Comparison of ENCODE assay signal across 8 cellular contexts in genomic region chr14:21476925-21477681, GRCh38. TPM values are rescaled to one million over a fixed set of nuclear protein-coding genes. Genes with fewer than 3 reads are reported as not detected.
DNase-seq lines count a peak whose midpoint lies in the region; ATAC-seq and TF ChIP-seq lines count a peak whose summit lies in the region.

RAB2B (minus strand) TSS chr14:21476959; CDS start chr14:21476872, 87 bp downstream.
TOX4 (plus strand) TSS chr14:21477195; CDS start chr14:21477279, 84 bp downstream.

- H3K4me1 ChIP-seq in PC-3 (ENCODE audit: insufficient read depth, low read length) = peaks cover 13% of the 10 kb centered on the region
- peaks cover 4 to 30% of the 10 kb centered on the region in 2 donors for H3K4me1 ChIP-seq in muscle layer of duodenum (ENCODE audit: control insufficient read depth in 1 of 2, insufficient read depth in 2 of 2, low read length in 2 of 2)

- H3K79me2 ChIP-seq in PC-3 (ENCODE audit: low read length) = peaks cover 51% of the 10 kb centered on the region

- H3K9me3 Mint-ChIP-seq in activated T-cell treated with anti-CD3 and anti-CD28 coated beads, Interleukin-2, amount 50 U/mL, for 4 hours = no peaks in the 10 kb centered on the region

- peaks cover 5% of the 10 kb centered on the region; the same call in 1 of the 2 replicates for H3K36me3 ChIP-seq in PC-3 (ENCODE audit: low read depth, low read length)
- peaks cover 3 to 24% of the 10 kb centered on the region in 2 donors for H3K36me3 ChIP-seq in muscle layer of duodenum (ENCODE audit: control insufficient read depth in 1 of 2, insufficient read depth in 2 of 2, low read length in 2 of 2)

- H3K27ac ChIP-seq in PC-3 (ENCODE audit: low read length) (peak within 1 kb of the TSS; percentile 61), muscle layer of duodenum (ENCODE audit: low read length) (peak within 1 kb of the TSS; percentile 96)

- peaks cover 18% of the 10 kb centered on the region for H3K36me3 Mint-ChIP-seq in activated T-cell treated with anti-CD3 and anti-CD28 coated beads, Interleukin-2, amount 50 U/mL, for 4 hours (ENCODE audit: insufficient read depth)

- peak; percentile 94 for TF ChIP-seq CTCF in PC-3 (conservative IDR thresholded peaks at IDR 0.05; ENCODE audit: low read depth, low read length)

- no peaks in the 10 kb centered on the region for H3K27me3 ChIP-seq in PC-3 (ENCODE audit: low read length)
- no peaks in the 10 kb centered on the region for H3K27me3 ChIP-seq in muscle layer of duodenum (ENCODE audit: low read depth, low read length)

- H3K27me3 Mint-ChIP-seq in activated T-cell treated with anti-CD3 and anti-CD28 coated beads, Interleukin-2, amount 50 U/mL, for 4 hours (ENCODE audit: low read depth) = no peaks in the 10 kb centered on the region

- peak; percentile 12; the same call in 1 of the 2 replicates for TF ChIP-seq RAD21 in Ishikawa (IDR thresholded peaks at IDR 0.05; ENCODE audit: low read depth)

- H3K4me1 Mint-ChIP-seq in activated T-cell treated with anti-CD3 and anti-CD28 coated beads, Interleukin-2, amount 50 U/mL, for 4 hours (ENCODE audit: low read depth) = peaks cover 35% of the 10 kb centered on the region

- intact Hi-C loops in PC-3 (cut with micrococcal nuclease) = loop anchor here (1.0 to 2.0 kb wide), 5 partner anchors 21 to 92 kb away; partner anchors contain the start of genes CHD8, METTL3 and SUPT16H

- H3K4me2 ChIP-seq in PC-3 (ENCODE audit: low read length) = peak within 1 kb of the TSS; percentile 90

- POLR2A ChIA-PET in PC-3 (lab: Charles Lee; ENCODE audit: unreplicated experiment) = interaction anchor here (0.6 kb wide), 2 partner anchors 58 to 216 kb away, joined by 4 to 6 read pairs; no protein-coding TSS in a partner anchor

- H3K9me3 ChIP-seq in PC-3 (ENCODE audit: low read length) (no peaks in the 10 kb centered on the region), muscle layer of duodenum (ENCODE audit: control insufficient read depth in 1 of 2, low read length in 2 of 2) (no peaks in the 10 kb centered on the region)

- no peaks in the 10 kb centered on the region for H3F3A ChIP-seq in PC-3 (ENCODE audit: low read length, unreplicated experiment)

- no TSS peak for BruUV-seq in PC-3 (replicated peaks; lab: Mats Ljungman, UMichigan)

- DNase-seq in DMS53 (lab: John Stamatoyannopoulos, UW) (peak; percentile 93), PC-3 (peak; percentile 98)
- peak; percentile 89 for DNase-seq in activated T-cell treated with anti-CD3 and anti-CD28 coated beads, Interleukin-2, amount 50 U/mL, for 4 hours
- DNase-seq in stimulated activated CD8-positive, alpha-beta memory T cell treated with anti-CD3 and anti-CD28 coated beads, Interleukin-7, amount 100 ng/mL, for 48 hours (ENCODE audit: extremely low read depth in 1 of 2, low read depth in 1 of 2) = peak; percentile 82 to 95

- H3K4me3 ChIP-seq in PC-3 (ENCODE audit: low read length) (peak within 1 kb of the TSS; percentile 100), muscle layer of duodenum (ENCODE audit: low read depth in 1 of 2, low read length in 2 of 2) (peak within 1 kb of the TSS; percentile 95 to 99)

- peak within 1 kb of the TSS; percentile 75 for H3K9ac ChIP-seq in PC-3 (ENCODE audit: low read length)

- H4K20me1 ChIP-seq in PC-3 (ENCODE audit: low read length) = no peaks in the 10 kb centered on the region

- peak within 1 kb of the TSS; percentile 85 for H2AFZ ChIP-seq in PC-3 (ENCODE audit: low read length)

- peak within 1 kb of the TSS; percentile 97 for H3K4me3 Mint-ChIP-seq in activated T-cell treated with anti-CD3 and anti-CD28 coated beads, Interleukin-2, amount 50 U/mL, for 4 hours

- CTCF ChIA-PET in PC-3 (lab: Charles Lee) = interaction anchor here (0.6 to 1.0 kb wide), 3 partner anchors 21 to 40 kb away, joined by 4 to 8 read pairs (median 4); partner anchors contain the start of gene CHD8

- peak; percentile 99 for ATAC-seq in GM21529 (IDR thresholded peaks at IDR 0.05; ENCODE audit: unreplicated experiment)
- peak; percentile 93 for ATAC-seq in PC-3
- peak; percentile 97 to 98 for ATAC-seq in activated T-cell treated with anti-CD3 and anti-CD28 coated beads, Interleukin-2, amount 50 U/mL, for 4 hours
- ATAC-seq in esophagus mucosa = peak; percentile 100

- H3K9me2 ChIP-seq in PC-3 (replicated peaks; ENCODE audit: low read length) = no peaks in the 10 kb centered on the region

- no peak for TF ChIP-seq EP300 in Ishikawa (IDR thresholded peaks at IDR 0.05; ENCODE audit: borderline replicate concordance)

TF ChIP-seq in Ishikawa, 13 proteins besides CTCF, POLR2A, EP300 and RAD21:
- TF ChIP-seq, protein P1, sequence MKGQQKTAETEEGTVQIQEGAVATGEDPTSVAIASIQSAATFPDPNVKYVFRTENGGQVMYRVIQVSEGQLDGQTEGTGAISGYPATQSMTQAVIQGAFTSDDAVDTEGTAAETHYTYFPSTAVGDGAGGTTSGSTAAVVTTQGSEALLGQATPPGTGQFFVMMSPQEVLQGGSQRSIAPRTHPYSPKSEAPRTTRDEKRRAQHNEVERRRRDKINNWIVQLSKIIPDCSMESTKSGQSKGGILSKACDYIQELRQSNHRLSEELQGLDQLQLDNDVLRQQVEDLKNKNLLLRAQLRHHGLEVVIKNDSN (IDR thresholded peaks at IDR 0.05) = peak; percentile 44
- 0 out of 2 replicates have a peak, but pooled peaks have one; percentile 55 for TF ChIP-seq ZBTB7A (IDR thresholded peaks at IDR 0.05; ENCODE audit: low read depth)
- no peak for TF ChIP-seq REST (IDR thresholded peaks at IDR 0.05; ENCODE audit: low read depth)
- TF ChIP-seq EGR1 (IDR thresholded peaks at IDR 0.05) = no peak
- TF ChIP-seq MAX (IDR thresholded peaks at IDR 0.05) = peak; percentile 59; the same call in 1 of the 2 replicates
- peak; percentile 54 for TF ChIP-seq TAF1 (IDR thresholded peaks at IDR 0.05; ENCODE audit: low read depth)
- TF ChIP-seq TEAD4 (IDR thresholded peaks at IDR 0.05) = no peak; the same call in 1 of the 2 replicates
- 0 out of 2 replicates have a peak, but pooled peaks have one; percentile 19 for TF ChIP-seq TCF12 (IDR thresholded peaks at IDR 0.05; ENCODE audit: low read depth)
- TF ChIP-seq CREB1 (IDR thresholded peaks at IDR 0.05; ENCODE audit: low read depth) = peak; percentile 87

RNA-seq across cellular contexts. Expression of gene RAB2B, which starts in this region (rescaled TPM):
- total RNA-seq in PC-3 (2014; rRNA removed) (11.7 and 26.8 TPM in 2 replicates), esophagus mucosa (11.4 TPM)
- total RNA-seq in activated T-cell treated with anti-CD3 and anti-CD28 coated beads, Interleukin-2, amount 50 U/mL, for 4 hours = 10 to 100 TPM; 25.4 to 30.3 (median 25.9) TPM

RNA-seq across cellular contexts. Expression of gene TOX4, which starts in this region (rescaled TPM):
- total RNA-seq in PC-3 (2014; rRNA removed) (26.7 and 38.5 TPM in 2 replicates), esophagus mucosa (70.6 TPM)
- total RNA-seq in activated T-cell treated with anti-CD3 and anti-CD28 coated beads, Interleukin-2, amount 50 U/mL, for 4 hours = 10 to 100 TPM; 76.8 to 97.1 (median 92.6) TPM

Comparison
In these comparisons a context has a peak if more than half of its experiments do, and no peak if none do; other contexts are left out.
1. Peak in every context shown above with its lines: DNase-seq, ATAC-seq, H3K4me3 ChIP-seq and H3K27ac ChIP-seq.